Comparison of ENCODE assay signal across 8 cellular contexts in the genomic region with DNA sequence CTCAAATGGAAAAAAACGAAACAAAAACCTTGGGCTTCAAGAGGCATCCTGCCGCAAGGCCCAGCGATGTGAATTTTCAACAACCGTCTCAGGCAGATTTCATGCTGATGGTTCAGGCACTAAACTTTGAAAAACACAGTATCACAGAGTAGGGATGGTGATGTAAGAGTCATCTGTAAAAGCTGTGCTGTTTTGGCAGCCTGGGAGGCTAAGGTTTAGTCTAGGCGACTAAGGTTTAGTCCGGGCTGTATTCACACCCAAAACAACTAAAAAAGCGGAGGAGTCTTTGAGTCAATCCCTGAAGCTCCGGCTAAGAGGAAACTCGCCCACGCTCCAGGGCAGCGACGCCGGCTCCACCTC. TPM values are rescaled to one million over a fixed set of nuclear protein-coding genes. Genes with fewer than 3 reads are reported as not detected.
A peak's percentile ranks its signal among the peaks of the same experiment; 100 is the strongest.
DNase-seq lines count a peak whose midpoint lies in the region; ATAC-seq and TF ChIP-seq lines count a peak whose summit lies in the region.

No MANE protein-coding gene starts in this region.

- H4K8ac ChIP-seq in mesenchymal stem cell (ENCODE audit: low read length) = peak overlapping the region; percentile 96

- no peak for TF ChIP-seq CTCF in heart left ventricle (IDR thresholded peaks at IDR 0.05)
- TF ChIP-seq CTCF in uterus (IDR thresholded peaks at IDR 0.05) = no peak

- ATAC-seq in heart left ventricle = peak in 3 of 4 donors; percentile 42 to 73 (median 73)
- no peak for ATAC-seq in GM18867 (IDR thresholded peaks at IDR 0.05; ENCODE audit: unreplicated experiment)

- peak overlapping the region in 1 of 2 experiments; percentile 42 for H3K4ac ChIP-seq in mesenchymal stem cell (ENCODE audit: low read depth in 1 of 2, low read length in 2 of 2)

- H2AFZ ChIP-seq in mesenchymal stem cell (ENCODE audit: low read depth, low read length) = no peak overlapping the region

- peaks cover 0 to 15% (median 9%) of the 10 kb centered on the region in 9 donors for H3K36me3 ChIP-seq in heart left ventricle
- H3K36me3 ChIP-seq in mesenchymal stem cell (ENCODE audit: control insufficient read depth in 1 of 2, insufficient read depth in 2 of 2, low read depth in 1 of 2, low read length in 2 of 2) = peaks cover 0 to 6% of the 10 kb centered on the region in 2 experiments
- no peaks in the 10 kb centered on the region for H3K36me3 ChIP-seq in uterus

- H3K9me3 ChIP-seq in heart left ventricle (no peaks in the 10 kb centered on the region), mesenchymal stem cell (ENCODE audit: control insufficient read depth, low read length) (no peaks in the 10 kb centered on the region), uterus (no peaks in the 10 kb centered on the region)

- H3K27me3 ChIP-seq in heart left ventricle = no peaks in the 10 kb centered on the region
- no peaks in the 10 kb centered on the region for H3K27me3 ChIP-seq in mesenchymal stem cell (ENCODE audit: control insufficient read depth in 1 of 2, insufficient read depth in 1 of 2, low read length in 2 of 2)
- H3K27me3 ChIP-seq in uterus = no peaks in the 10 kb centered on the region

- H3K4me3 ChIP-seq in heart left ventricle = peak overlapping the region; percentile 64 to 97 (median 89)
- peak overlapping the region; percentile 86 to 97 for H3K4me3 ChIP-seq in mesenchymal stem cell (ENCODE audit: insufficient read depth in 1 of 2, low read depth in 1 of 2, low read length in 2 of 2)
- H3K4me3 ChIP-seq in uterus = peak overlapping the region; percentile 67 to 71

- peaks cover 6% of the 10 kb centered on the region for H3K79me1 ChIP-seq in mesenchymal stem cell (replicated peaks; ENCODE audit: low read length, poor library complexity, severe bottlenecking)

- peak overlapping the region in 1 of 2 experiments; percentile 69 for H3K18ac ChIP-seq in mesenchymal stem cell (ENCODE audit: low read depth in 1 of 2, low read length in 2 of 2)

- 5 to 6% (median 6%) methylated on average over 13 of the region's 13 CpGs for WGBS in heart left ventricle, 4 donors
- WGBS in mesenchymal stem cell = 10% methylated on average over 13 of the region's 13 CpGs

- peak overlapping the region; percentile 96 for H3K4me2 ChIP-seq in mesenchymal stem cell (ENCODE audit: low read length, poor library complexity, severe bottlenecking)

- no peak overlapping the region for H2BK5ac ChIP-seq in mesenchymal stem cell (ENCODE audit: low read depth, low read length, poor library complexity, severe bottlenecking)

- TF ChIP-seq POLR2A in heart left ventricle (IDR thresholded peaks at IDR 0.05) (no peak), uterus (IDR thresholded peaks at IDR 0.05) (no peak)

- no peak overlapping the region for H3K14ac ChIP-seq in mesenchymal stem cell (ENCODE audit: low read length in 2 of 2)

- no peak overlapping the region for H2BK12ac ChIP-seq in mesenchymal stem cell (ENCODE audit: low read length in 2 of 2)

- DNase-seq in heart left ventricle (peak in 1 of 5 donors; percentile 15), cardiac septum (ENCODE audit: low spot score) (no peak), brain pericyte (ENCODE audit: low read depth, low spot score) (peak; percentile 2), mesenchymal stem cell (no peak), uterus (no peak), NK-92 (lab: John Stamatoyannopoulos, UW; ENCODE audit: unreplicated experiment) (no peak), GM19238 (ENCODE audit: insufficient read length, low spot score) (no peak)

- H3K4me1 ChIP-seq in heart left ventricle (peaks cover 0 to 28% (median 19%) of the 10 kb centered on the region in 12 donors), mesenchymal stem cell (ENCODE audit: control insufficient read depth, insufficient read depth, low read depth, low read length) (no peaks in the 10 kb centered on the region), uterus (no peaks in the 10 kb centered on the region)

- intact Hi-C loops in heart left ventricle (cut with DNase I) = no loop called here
- intact Hi-C loops in cardiac septum (cut with DNase I) = no loop called here
- intact Hi-C loops in uterus (cut with DNase I; ENCODE audit: low total_unique reads) = no loop called here

- no peak overlapping the region for H4K91ac ChIP-seq in mesenchymal stem cell (ENCODE audit: low read length)

- no peak overlapping the region for H3K23ac ChIP-seq in mesenchymal stem cell (ENCODE audit: low read length in 2 of 2)

- H3K9ac ChIP-seq in mesenchymal stem cell (ENCODE audit: low read length) = peak overlapping the region; percentile 94

- peak overlapping the region; percentile 53 to 93 (median 80) for H3K27ac ChIP-seq in heart left ventricle
- peak overlapping the region; percentile 84 for H3K27ac ChIP-seq in mesenchymal stem cell (ENCODE audit: low read length, poor library complexity, severe bottlenecking)
- H3K27ac ChIP-seq in uterus = peak overlapping the region; percentile 78 to 81

- no peak overlapping the region for H2AK5ac ChIP-seq in mesenchymal stem cell (ENCODE audit: low read length, severe bottlenecking)

- H2BK15ac ChIP-seq in mesenchymal stem cell (ENCODE audit: low read depth, poor library complexity, severe bottlenecking) = no peak overlapping the region

- no peak overlapping the region for H2BK120ac ChIP-seq in mesenchymal stem cell (ENCODE audit: low read depth, low read length)

RNA-seq across cellular contexts. Expression of a gene that starts 0.4 kb away (rescaled TPM):
- 10 to 100 TPM in 1 of 9 donors, 1 to 10 TPM in 8; 5.5 to 10.0 (median 6.8) TPM for total RNA-seq in heart left ventricle
- 1 to 10 TPM; 4.9 to 6.2 TPM for polyA plus RNA-seq in heart left ventricle
- total RNA-seq in cardiac septum = 7.3 TPM
- 28.8 TPM for polyA plus RNA-seq in mesenchymal stem cell (2013, experiment 1 of 2)
- polyA plus RNA-seq in mesenchymal stem cell (2013, experiment 2 of 2) = 34.2 TPM
- 10 to 100 TPM in 3 of 4 donors, 1 to 10 TPM in 1; 3.1 to 34.4 (median 19.3) TPM for total RNA-seq in uterus
